ENCODE assay signal across 1 cellular context in genomic region chr11:77182542-77183420, GRCh38.
TF ChIP-seq lines count a peak whose summit lies in the region.

No MANE protein-coding gene starts in this region.

TF ChIP-seq in H1, 55 proteins besides CTCF, POLR2A, EP300 and RAD21:
- TF ChIP-seq ZNF274 (IDR thresholded peaks at IDR 0.05; ENCODE audit: borderline replicate concordance, extremely low read depth, low read length) = no peak
- no peak for TF ChIP-seq SP1 (IDR thresholded peaks at IDR 0.05; ENCODE audit: low read depth, low read length)
- TF ChIP-seq SP2 (IDR thresholded peaks at IDR 0.05; ENCODE audit: low read length) = no peak
- TF ChIP-seq TBP (IDR thresholded peaks at IDR 0.05; ENCODE audit: low read depth, low read length) = no peak
- TF ChIP-seq MAX (IDR thresholded peaks at IDR 0.05) = no peak
- no peak for TF ChIP-seq SRF (IDR thresholded peaks at IDR 0.05; ENCODE audit: low read depth, low read length)
- TF ChIP-seq TCF12 (IDR thresholded peaks at IDR 0.05; ENCODE audit: low read depth, low read length) = no peak
- no peak for TF ChIP-seq CREB1 (IDR thresholded peaks at IDR 0.05)
- TF ChIP-seq JUN (IDR thresholded peaks at IDR 0.05; ENCODE audit: low read depth, low read length) = no peak
- TF ChIP-seq ASH2L (IDR thresholded peaks at IDR 0.05; ENCODE audit: low read length) = no peak
- TF ChIP-seq TAF1 (IDR thresholded peaks at IDR 0.05; ENCODE audit: low read depth, low read length) = no peak
- no peak for TF ChIP-seq NRF1 (IDR thresholded peaks at IDR 0.05; ENCODE audit: low read depth, low read length)
- no peak for TF ChIP-seq GTF2F1 (IDR thresholded peaks at IDR 0.05; ENCODE audit: borderline replicate concordance, low read depth, low read length)
- TF ChIP-seq TAF7 (optimal IDR thresholded peaks at IDR 0.05; ENCODE audit: borderline replicate concordance, low read depth, low read length) = no peak
- TF ChIP-seq YY1 (IDR thresholded peaks at IDR 0.05; ENCODE audit: low read depth, low read length) = no peak
- no peak for TF ChIP-seq SAP30 (IDR thresholded peaks at IDR 0.05; ENCODE audit: insufficient read depth, insufficient replicate concordance, low read length)
